ENCODE assay signal across 1 cellular context in the genomic region with DNA sequence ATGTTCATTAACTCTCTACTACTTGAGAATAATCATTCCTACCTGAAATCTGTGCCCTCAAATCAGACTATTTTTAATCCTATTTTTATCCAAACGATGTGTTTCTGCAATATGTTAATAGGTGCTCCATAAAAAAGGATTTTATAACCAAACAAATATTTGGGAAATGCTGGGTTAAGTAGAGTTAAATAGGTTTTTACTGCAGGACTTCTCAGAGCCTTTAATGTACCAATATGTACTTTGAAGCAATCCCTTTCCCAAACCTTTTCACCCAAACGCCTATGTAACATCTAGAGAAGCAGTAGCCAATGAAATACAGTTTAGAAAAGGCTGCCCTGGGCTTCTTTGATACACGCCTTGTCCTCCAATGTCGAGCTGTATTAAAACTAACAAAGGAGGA.
TF ChIP-seq lines count a peak whose summit lies in the region.

No MANE protein-coding gene starts in this region.

TF ChIP-seq in K562, 482 proteins besides CTCF, POLR2A, EP300 and RAD21 (continued from another document):
- TF ChIP-seq REST (CRISPR knock-in tag; IDR thresholded peaks at IDR 0.05; ENCODE audit: low read depth) (no peak), ZNF239 (CRISPR knock-in tag; IDR thresholded peaks at IDR 0.05) (peak; percentile 97), RBM25 (IDR thresholded peaks at IDR 0.05; ENCODE audit: low read depth, low read length, severe bottlenecking) (peak; percentile 78)
